ENCODE assay signal across 25 cellular contexts in genomic region chr1:60828944-60829343, GRCh38.
"Had no signal": no experiment of that assay in that cellular context is flagged by ENCODE, and none has a peak within 500 bp of the region (broad histone marks: within the 10 kb centered on the region; RNA-seq: fewer than 3 reads in every experiment).

No MANE protein-coding gene starts in this region.

- ATAC-seq: Panc1, PC-3 had no signal

- H3K27me3 ChIP-seq: MG63 had no signal

- H3K27ac ChIP-seq: HL-60, RWPE1 had no signal

- H3K4me2 ChIP-seq: SK-N-SH had no signal

- DNase-seq: IMR-90; Karpas-422; KG1; MG63; NCI-H1092; NCI-H1105 treated with DMSO at 0.1 percent for 48 hours; NCI-H1417 treated with DMSO at 0.1 percent for 48 hours; NCI-H146; NCI-H1694 treated with DMSO at 0.1 percent for 48 hours; NCI-H1930; NCI-H2081; NCI-H2107; NCI-H2227 treated with DMSO at 0.1 percent for 48 hours; NCI-H524; NCI-H526 treated with DMSO at 0.1 percent for 48 hours; NCI-H774; NK-92 treated with Interleukin-12 subunit alpha and Interleukin-12 subunit beta, amount 100 ng/mL, for 24 hours; PC-3; SHP77; SK-N-SH; SW 1271 had no signal

- H3K4me3 ChIP-seq: MG63 had no signal

- H3K9ac ChIP-seq: SK-N-SH had no signal

- H3K9me3 ChIP-seq: MG63, SK-N-SH had no signal

- H3K36me3 ChIP-seq: MG63 had no signal

- FAIRE-seq: HTR-8/SVneo had no signal
